ENCODE assay signal across 8 cellular contexts in the genomic region with DNA sequence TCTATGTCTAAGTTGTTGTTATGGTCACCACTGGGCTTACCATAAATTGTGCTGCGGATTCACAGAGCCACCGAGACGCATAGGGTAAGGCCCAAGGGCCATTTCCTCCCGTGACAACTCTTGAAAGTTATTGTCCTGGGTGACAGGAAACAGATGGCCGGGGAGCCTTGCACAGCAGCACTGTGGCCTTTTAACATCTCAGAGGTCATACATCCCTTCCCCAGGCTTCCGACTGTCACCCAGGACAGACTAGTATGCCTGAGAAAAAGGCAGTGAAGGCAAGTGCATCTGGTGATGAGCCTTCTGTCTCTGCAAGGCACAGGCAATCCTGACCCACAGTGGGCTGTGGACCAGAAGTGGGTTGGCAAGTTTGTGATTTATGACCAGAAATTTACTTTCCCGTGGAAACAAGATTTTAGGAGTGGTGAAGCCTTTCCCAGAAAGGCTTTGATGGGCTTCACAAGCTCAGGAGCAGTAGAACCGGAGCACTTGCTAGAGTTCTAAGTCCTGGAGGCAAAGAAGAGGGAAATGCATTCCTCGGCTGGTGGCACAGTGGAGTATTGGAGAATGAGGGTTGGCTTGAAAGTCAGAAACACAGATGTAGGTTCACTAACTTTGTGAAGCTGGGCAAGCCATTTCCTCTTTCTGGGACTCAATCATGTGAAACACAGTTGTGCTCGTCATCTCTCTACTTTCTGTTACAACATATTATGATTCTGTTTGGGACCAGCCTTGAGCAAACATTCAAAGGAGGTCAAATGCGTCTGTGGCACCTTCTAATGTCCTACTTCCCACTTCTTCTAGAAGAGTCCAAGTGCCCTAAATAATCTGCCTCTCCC. TPM values are rescaled to one million over a fixed set of nuclear protein-coding genes. Genes with fewer than 3 reads are reported as not detected.
DNase-seq lines count a peak whose midpoint lies in the region; ATAC-seq and TF ChIP-seq lines count a peak whose summit lies in the region.

No MANE protein-coding gene starts in this region.

- no peak for TF ChIP-seq CTCF in left lung (IDR thresholded peaks at IDR 0.05)
- TF ChIP-seq CTCF in colonic mucosa (IDR thresholded peaks at IDR 0.05), result no peak

- H3K27me3 ChIP-seq in left lung (no peaks in the 10 kb centered on the region), colonic mucosa (no peaks in the 10 kb centered on the region)

- H3K27ac ChIP-seq in left lung (no peak overlapping the region), colonic mucosa (no peak overlapping the region)

- no peaks in the 10 kb centered on the region for H3K36me3 ChIP-seq in left lung
- no peaks in the 10 kb centered on the region for H3K36me3 ChIP-seq in colonic mucosa

- no peaks in the 10 kb centered on the region for H3K9me3 ChIP-seq in left lung
- H3K9me3 ChIP-seq in colonic mucosa, result no peaks in the 10 kb centered on the region

- H3K9ac ChIP-seq in colonic mucosa (ENCODE audit: low read depth in 2 of 2, low read length in 2 of 2), result no peak overlapping the region

- peaks cover 0 to 4% of the 10 kb centered on the region in 2 donors for H3K4me1 ChIP-seq in left lung
- no peaks in the 10 kb centered on the region for H3K4me1 ChIP-seq in colonic mucosa

- DNase-seq in left lung (no peak), DMS153 (lab: John Stamatoyannopoulos, UW) (no peak), OCI-M2 (lab: John Stamatoyannopoulos, UW; ENCODE audit: unreplicated experiment) (no peak), colonic mucosa (no peak), NCI-H526 (lab: John Stamatoyannopoulos, UW) (no peak)

- ATAC-seq in GM18502 (IDR thresholded peaks at IDR 0.05; ENCODE audit: poor library complexity, unreplicated experiment) (peak; percentile 75), GM21528 (IDR thresholded peaks at IDR 0.05; ENCODE audit: low FRiP score, unreplicated experiment) (peak; percentile 67), HG03520 (IDR thresholded peaks at IDR 0.05; ENCODE audit: unreplicated experiment) (peak; percentile 70), left lung (peak; percentile 88)

- intact Hi-C loops in left lung (cut with DNase I) (no loop called here), colonic mucosa (cut with DNase I) (no loop called here)

- H3K4me3 ChIP-seq in left lung (no peak overlapping the region), colonic mucosa (no peak overlapping the region)

RNA-seq across cellular contexts. Expression of a gene that starts 2.0 kb away (rescaled TPM):
- total RNA-seq in left lung, result under 1 TPM; 0.23 to 0.26 TPM
- total RNA-seq in colonic mucosa, result under 1 TPM in 1 of 2 donors, not detected in 1; 0.08 TPM

RNA-seq across cellular contexts. Expression of a gene that starts 14.6 kb away (rescaled TPM):
- total RNA-seq in left lung (1 to 10 TPM; 6.8 to 9.1 TPM), colonic mucosa (1 to 10 TPM; 1.0 to 1.1 TPM)
